1 cellular context compared by ENCODE assay signal in genomic region chr3:162743091-162743490, GRCh38.
TF ChIP-seq lines count a peak whose summit lies in the region.

No MANE protein-coding gene starts in this region.

TF ChIP-seq in WTC11, 78 proteins besides CTCF, POLR2A, EP300 and RAD21 (continued from another document):
- TF ChIP-seq, protein P1, sequence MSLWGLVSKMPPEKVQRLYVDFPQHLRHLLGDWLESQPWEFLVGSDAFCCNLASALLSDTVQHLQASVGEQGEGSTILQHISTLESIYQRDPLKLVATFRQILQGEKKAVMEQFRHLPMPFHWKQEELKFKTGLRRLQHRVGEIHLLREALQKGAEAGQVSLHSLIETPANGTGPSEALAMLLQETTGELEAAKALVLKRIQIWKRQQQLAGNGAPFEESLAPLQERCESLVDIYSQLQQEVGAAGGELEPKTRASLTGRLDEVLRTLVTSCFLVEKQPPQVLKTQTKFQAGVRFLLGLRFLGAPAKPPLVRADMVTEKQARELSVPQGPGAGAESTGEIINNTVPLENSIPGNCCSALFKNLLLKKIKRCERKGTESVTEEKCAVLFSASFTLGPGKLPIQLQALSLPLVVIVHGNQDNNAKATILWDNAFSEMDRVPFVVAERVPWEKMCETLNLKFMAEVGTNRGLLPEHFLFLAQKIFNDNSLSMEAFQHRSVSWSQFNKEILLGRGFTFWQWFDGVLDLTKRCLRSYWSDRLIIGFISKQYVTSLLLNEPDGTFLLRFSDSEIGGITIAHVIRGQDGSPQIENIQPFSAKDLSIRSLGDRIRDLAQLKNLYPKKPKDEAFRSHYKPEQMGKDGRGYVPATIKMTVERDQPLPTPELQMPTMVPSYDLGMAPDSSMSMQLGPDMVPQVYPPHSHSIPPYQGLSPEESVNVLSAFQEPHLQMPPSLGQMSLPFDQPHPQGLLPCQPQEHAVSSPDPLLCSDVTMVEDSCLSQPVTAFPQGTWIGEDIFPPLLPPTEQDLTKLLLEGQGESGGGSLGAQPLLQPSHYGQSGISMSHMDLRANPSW (CRISPR knock-in tag; conservative IDR thresholded peaks at IDR 0.05; ENCODE audit: low read depth): no peak
